Comparison of ENCODE assay signal across 11 cellular contexts in the genomic region with DNA sequence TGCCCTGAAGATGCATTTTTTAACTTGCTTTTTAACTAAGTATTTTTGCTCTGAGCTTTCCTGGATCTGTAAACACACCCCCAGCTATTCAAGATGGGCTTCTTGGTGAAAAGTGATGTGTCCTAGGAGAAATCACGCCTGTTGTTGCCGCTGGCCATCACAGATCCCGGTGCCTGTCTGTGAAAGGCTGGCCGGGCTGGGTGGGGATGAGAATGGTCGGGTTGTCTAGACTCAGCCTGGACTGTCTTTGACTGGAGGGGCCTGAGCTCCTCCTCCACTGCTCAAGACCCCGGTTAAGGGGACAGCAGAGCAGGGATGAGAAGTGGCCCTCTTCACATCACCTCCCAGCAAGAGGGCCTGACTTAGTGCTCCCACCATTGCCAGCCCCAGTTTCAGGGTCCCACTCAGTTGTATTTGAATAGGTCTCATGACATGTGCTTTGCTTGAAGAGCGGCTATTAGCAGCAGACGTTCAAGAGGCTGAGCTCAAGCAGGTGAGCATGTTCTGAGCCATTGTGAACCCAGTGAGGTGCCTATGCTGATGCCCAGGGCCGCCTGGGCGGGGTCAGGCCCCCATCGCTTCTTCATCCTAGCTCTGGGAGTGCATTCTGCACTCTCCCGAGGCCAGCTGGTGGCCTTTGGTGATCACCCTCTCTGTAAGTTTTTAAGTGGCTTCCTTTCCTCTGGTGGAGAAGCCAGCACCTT.
DNase-seq lines count a peak whose midpoint lies in the region; ATAC-seq, FAIRE-seq and TF ChIP-seq lines count a peak whose summit lies in the region.
"Had no signal": no experiment of that assay in that cellular context is flagged by ENCODE, and none has a peak within 500 bp of the region (broad histone marks: within the 10 kb centered on the region; RNA-seq: fewer than 3 reads in every experiment).

No MANE protein-coding gene starts in this region.

- TF ChIP-seq POLR2A in heart left ventricle (IDR thresholded peaks at IDR 0.05) = no peak
- TF ChIP-seq POLR2A in esophagus muscularis mucosa (IDR thresholded peaks at IDR 0.05; ENCODE audit: low read depth) = no peak

- 66 to 90% (median 77%) methylated on average over 9 to 12 of the region's 12 CpGs for WGBS in heart left ventricle, 4 donors
- 85% methylated on average over 9 of the region's 12 CpGs for WGBS in esophagus muscularis mucosa

- H3K4me1 ChIP-seq in heart left ventricle (peaks cover 3 to 92% (median 72%) of the 10 kb centered on the region in 12 donors), esophagus muscularis mucosa (peaks cover 54 to 89% (median 64%) of the 10 kb centered on the region in 4 donors), osteoblast (ENCODE audit: insufficient read depth, low read length) (peaks cover 32% of the 10 kb centered on the region)

- H3K4me3 ChIP-seq in heart left ventricle (peak overlapping the region in 2 of 12 donors; percentile 1 to 15), esophagus muscularis mucosa (peak overlapping the region in 1 of 4 donors; percentile 0), osteoblast (ENCODE audit: insufficient read depth, low read length) (no peak overlapping the region)
- H3K4me3 ChIP-seq: mucosa of descending colon had no signal

- H3K27me3 ChIP-seq in heart left ventricle (no peaks in the 10 kb centered on the region), esophagus muscularis mucosa (no peaks in the 10 kb centered on the region), osteoblast (ENCODE audit: insufficient read depth, low read length) (no peaks in the 10 kb centered on the region)

- no peak for FAIRE-seq in frontal cortex (lab: Jason Lieb, UNC)

- DNase-seq in heart left ventricle = no peak
- DNase-seq in Right ventricle myocardium superior = no peak
- no peak for DNase-seq in esophagus muscularis mucosa (ENCODE audit: extremely low spot score)
- no peak for DNase-seq in osteoblast (ENCODE audit: insufficient read length, low spot score, missing footprints)
- no peak for DNase-seq in NCI-H510A treated with DMSO at 0.1 percent for 48 hours (lab: John Stamatoyannopoulos, UW)
- DNase-seq in NCI-H82 treated with DMSO at 0.1 percent for 48 hours (lab: John Stamatoyannopoulos, UW; ENCODE audit: unreplicated experiment) = no peak
- DNase-seq in frontal cortex (ENCODE audit: low spot score in 2 of 2) = no peak
- DNase-seq: activated naive CD4-positive, alpha-beta T cell had no signal

- ATAC-seq in heart left ventricle = peak in 1 of 4 donors; percentile 5
- ATAC-seq in Right ventricle myocardium superior (ENCODE audit: poor library complexity) = no peak
- no peak for ATAC-seq in GM19467 (IDR thresholded peaks at IDR 0.05; ENCODE audit: unreplicated experiment)

- H4K20me1 ChIP-seq in osteoblast (ENCODE audit: insufficient read depth, low read length) = no peaks in the 10 kb centered on the region

- H3K36me3 ChIP-seq in heart left ventricle = no peaks in the 10 kb centered on the region
- H3K36me3 ChIP-seq in esophagus muscularis mucosa = no peaks in the 10 kb centered on the region
- no peaks in the 10 kb centered on the region for H3K36me3 ChIP-seq in osteoblast (ENCODE audit: insufficient read depth, low read length)

- H2AFZ ChIP-seq in osteoblast (ENCODE audit: low read length) = peak overlapping the region; percentile 28

- no peak for TF ChIP-seq EP300 in esophagus muscularis mucosa (IDR thresholded peaks at IDR 0.05)

- H3K27ac ChIP-seq in heart left ventricle = peak overlapping the region; percentile 52 to 95 (median 90)
- H3K27ac ChIP-seq in esophagus muscularis mucosa (replicated peaks in 1 of 4) = peak overlapping the region; percentile 85 to 91 (median 86)
- H3K27ac ChIP-seq in osteoblast (ENCODE audit: low read depth, low read length) = peak overlapping the region; percentile 93
- H3K27ac ChIP-seq: KMS-11 had no signal

- peak overlapping the region; percentile 48 for H3K4me2 ChIP-seq in osteoblast (ENCODE audit: insufficient read depth, low read length)
- H3K4me2 ChIP-seq: KMS-11 had no signal

- peaks cover 82% of the 10 kb centered on the region for H3K79me2 ChIP-seq in osteoblast (ENCODE audit: insufficient read depth, low read length)

- intact Hi-C loops in heart left ventricle (cut with DNase I) = loop anchor here in 5 of 10 donors (5.0 to 10.0 kb wide), 5 partner anchors 34 to 76 kb away; no protein-coding TSS in a partner anchor
- intact Hi-C loops in Right ventricle myocardium superior (cut with DNase I) = no loop called here
- intact Hi-C loops in esophagus muscularis mucosa (cut with DNase I) = no loop called here

- no peaks in the 10 kb centered on the region for H3K9me3 ChIP-seq in heart left ventricle
- no peaks in the 10 kb centered on the region for H3K9me3 ChIP-seq in esophagus muscularis mucosa
- no peaks in the 10 kb centered on the region for H3K9me3 ChIP-seq in osteoblast (ENCODE audit: low read depth, low read length)
- H3K9me3 ChIP-seq: mucosa of descending colon had no signal

- TF ChIP-seq CTCF in heart left ventricle (IDR thresholded peaks at IDR 0.05) (no peak), esophagus muscularis mucosa (IDR thresholded peaks at IDR 0.05) (no peak), osteoblast (IDR thresholded peaks at IDR 0.05; ENCODE audit: extremely low read depth, low read depth, low read length) (no peak)
